8 cellular contexts compared by ENCODE assay signal in genomic region chr7:85041599-85042216, GRCh38.
A peak's percentile ranks its signal among the peaks of the same experiment; 100 is the strongest.
DNase-seq lines count a peak whose midpoint lies in the region; ATAC-seq and TF ChIP-seq lines count a peak whose summit lies in the region.

No MANE protein-coding gene starts in this region.

- ATAC-seq in GM21723 (IDR thresholded peaks at IDR 0.05; ENCODE audit: unreplicated experiment), result peak; percentile 52

- peak; percentile 82 to 85 (median 85) for TF ChIP-seq CTCF in nephron (IDR thresholded peaks at IDR 0.05; ENCODE audit: unreplicated experiment in 3 of 3)

- no peaks in the 10 kb centered on the region for H3K36me3 ChIP-seq in effector memory CD4-positive, alpha-beta T cell (ENCODE audit: control insufficient read depth, insufficient read depth, low read length)

- no peaks in the 10 kb centered on the region for H3K4me1 Mint-ChIP-seq in nephron

- peak; percentile 49 for DNase-seq in G401 (ENCODE audit: low spot score)
- peak; percentile 68 for DNase-seq in NAMALWA (ENCODE audit: low spot score)
- peak; percentile 11 to 59 for DNase-seq in SW 1271 (lab: John Stamatoyannopoulos, UW)
- DNase-seq in fibroblast of gingiva (ENCODE audit: low read depth), result peak; percentile 53
- no peak for DNase-seq in effector memory CD4-positive, alpha-beta T cell
- no peak for DNase-seq in effector CD8-positive, alpha-beta T cell (lab: John Stamatoyannopoulos, UW)

- no peak overlapping the region for H3K4me3 Mint-ChIP-seq in nephron

- no peaks in the 10 kb centered on the region for H3K4me1 ChIP-seq in effector memory CD4-positive, alpha-beta T cell (ENCODE audit: control insufficient read depth, insufficient read depth, low read length, poor library complexity, severe bottlenecking)

- H3K27me3 Mint-ChIP-seq in nephron (ENCODE audit: low read depth), result no peaks in the 10 kb centered on the region

- no peak overlapping the region for H3K27ac Mint-ChIP-seq in nephron

- no peaks in the 10 kb centered on the region for H3K27me3 ChIP-seq in effector memory CD4-positive, alpha-beta T cell (replicated peaks; ENCODE audit: control insufficient read depth, insufficient read depth, low read length, poor library complexity, severe bottlenecking)

- H3K27ac ChIP-seq in effector memory CD4-positive, alpha-beta T cell (ENCODE audit: insufficient read depth, low read length, poor library complexity, severe bottlenecking), result no peak overlapping the region

- H3K36me3 Mint-ChIP-seq in nephron (ENCODE audit: low read depth), result no peaks in the 10 kb centered on the region

- in situ Hi-C loops in G401 (cut with HindIII; ENCODE audit: low sequenced_read_pairs), result no loop called here

- H3K9me3 Mint-ChIP-seq in nephron, result no peaks in the 10 kb centered on the region

- no peak overlapping the region for H3K4me3 ChIP-seq in effector memory CD4-positive, alpha-beta T cell (ENCODE audit: insufficient read depth, low read depth, low read length, poor library complexity, severe bottlenecking)

- H3K9me3 ChIP-seq in effector memory CD4-positive, alpha-beta T cell (ENCODE audit: control insufficient read depth, low read length), result no peaks in the 10 kb centered on the region

Comparison
In these comparisons a context has a peak if more than half of its experiments do, and no peak if none do; other contexts are left out.
1. DNase-seq: peak in G401 (single experiment), NAMALWA (single experiment), SW 1271 (2 of 2) and fibroblast of gingiva (single experiment); none in effector memory CD4-positive, alpha-beta T cell (0 of 3) and effector CD8-positive, alpha-beta T cell (single experiment).